In genomic region chr15:60972866-60973265, GRCh38 we compare ENCODE assay signal across 16 cellular contexts.
DNase-seq lines count a peak whose midpoint lies in the region; ATAC-seq and TF ChIP-seq lines count a peak whose summit lies in the region.
"Had no signal": no experiment of that assay in that cellular context is flagged by ENCODE, and none has a peak within 500 bp of the region (broad histone marks: within the 10 kb centered on the region; RNA-seq: fewer than 3 reads in every experiment).

No MANE protein-coding gene starts in this region.

- TF ChIP-seq CTCF in RWPE1 (conservative IDR thresholded peaks at IDR 0.05; ENCODE audit: low read depth), result no peak
- TF ChIP-seq CTCF in epithelial cell of esophagus (IDR thresholded peaks at IDR 0.05; ENCODE audit: insufficient read depth, low read depth, low read length, missing control alignments), result no peak
- TF ChIP-seq CTCF in osteoblast (IDR thresholded peaks at IDR 0.05; ENCODE audit: extremely low read depth, low read depth, low read length), result no peak

- H3K4me1 ChIP-seq in osteoblast (ENCODE audit: insufficient read depth, low read length), result peaks cover 48% of the 10 kb centered on the region

- H3K4me2 ChIP-seq in osteoblast (ENCODE audit: insufficient read depth, low read length), result peak overlapping the region; percentile 63

- ATAC-seq in GM18907 (IDR thresholded peaks at IDR 0.05; ENCODE audit: unreplicated experiment), result no peak
- no peak for ATAC-seq in GM21528 (IDR thresholded peaks at IDR 0.05; ENCODE audit: low FRiP score, unreplicated experiment)
- ATAC-seq in activated CD4-positive, CD25-positive, alpha-beta regulatory T cell treated with anti-CD3 and anti-CD28 coated beads, Interleukin-2, amount 50 U/mL, for 24 hours, result no peak
- ATAC-seq: left ventricle myocardium superior; stimulated activated naive CD8-positive, alpha-beta T cell treated with anti-CD3 and anti-CD28 coated beads, Interleukin-15, Interleukin-2, amounts not matched to agents 100 U/mL and 50 U/mL, for 24 hours had no signal

- no peaks in the 10 kb centered on the region for H3K27me3 ChIP-seq in osteoblast (ENCODE audit: insufficient read depth, low read length)
- H3K27me3 ChIP-seq: ovary had no signal

- DNase-seq in EL (peak; percentile 83), RWPE1 (ENCODE audit: low spot score) (peak; percentile 23), epithelial cell of esophagus (ENCODE audit: low read depth) (peak; percentile 34), osteoblast (ENCODE audit: insufficient read length, low spot score, missing footprints) (no peak), globus pallidus (ENCODE audit: low spot score) (no peak)
- DNase-seq: activated CD4-positive, alpha-beta T cell treated with anti-CD3 and anti-CD28 coated beads, Interleukin-2, amount 50 U/mL, for 1 hour; CD8-positive, alpha-beta memory T cell; head of caudate nucleus; left ventricle myocardium superior; NCI-H1694 treated with DMSO at 0.1 percent for 48 hours; ovary; stimulated activated CD4-positive, alpha-beta T cell treated with anti-CD3 and anti-CD28 coated beads, Interleukin-2, amount 100 ng/mL, for 48 hours; stimulated activated naive CD8-positive, alpha-beta T cell treated with anti-CD3 and anti-CD28 coated beads, Interleukin-15, Interleukin-2, amounts not matched to agents 100 U/mL and 50 U/mL, for 24 hours had no signal

- H2AFZ ChIP-seq in osteoblast (ENCODE audit: low read length), result peak overlapping the region; percentile 28

- POLR2A ChIA-PET in RWPE1 (lab: Yijun Ruan, JAX; ENCODE audit: low non-redundant PET), result no interaction called here

- H4K20me1 ChIP-seq in osteoblast (ENCODE audit: insufficient read depth, low read length), result no peaks in the 10 kb centered on the region

- CTCF ChIA-PET in RWPE1 (lab: Yijun Ruan, JAX), result no interaction called here

- H3K4me3 ChIP-seq in epithelial cell of esophagus (ENCODE audit: low read length), result no peak overlapping the region
- no peak overlapping the region for H3K4me3 ChIP-seq in osteoblast (ENCODE audit: insufficient read depth, low read length)
- H3K4me3 ChIP-seq: ovary had no signal

- H3K9me3 ChIP-seq in osteoblast (ENCODE audit: low read depth, low read length), result no peaks in the 10 kb centered on the region
- H3K9me3 ChIP-seq: ovary had no signal

- H3K27ac ChIP-seq in RWPE1, result no peak overlapping the region
- peak overlapping the region; percentile 93 for H3K27ac ChIP-seq in osteoblast (ENCODE audit: low read depth, low read length)
- H3K27ac ChIP-seq: ovary had no signal

- H3K36me3 ChIP-seq in osteoblast (ENCODE audit: insufficient read depth, low read length), result no peaks in the 10 kb centered on the region
- H3K36me3 ChIP-seq: ovary had no signal

- no peaks in the 10 kb centered on the region for H3K79me2 ChIP-seq in osteoblast (ENCODE audit: insufficient read depth, low read length)

Comparison
In these comparisons a context has a peak if more than half of its experiments do, and no peak if none do; other contexts are left out.
1. DNase-seq: peak in EL (single experiment), RWPE1 (single experiment) and epithelial cell of esophagus (single experiment); none in osteoblast (single experiment) and globus pallidus (single experiment).